ENCODE assay signal across 8 cellular contexts in the genomic region with DNA sequence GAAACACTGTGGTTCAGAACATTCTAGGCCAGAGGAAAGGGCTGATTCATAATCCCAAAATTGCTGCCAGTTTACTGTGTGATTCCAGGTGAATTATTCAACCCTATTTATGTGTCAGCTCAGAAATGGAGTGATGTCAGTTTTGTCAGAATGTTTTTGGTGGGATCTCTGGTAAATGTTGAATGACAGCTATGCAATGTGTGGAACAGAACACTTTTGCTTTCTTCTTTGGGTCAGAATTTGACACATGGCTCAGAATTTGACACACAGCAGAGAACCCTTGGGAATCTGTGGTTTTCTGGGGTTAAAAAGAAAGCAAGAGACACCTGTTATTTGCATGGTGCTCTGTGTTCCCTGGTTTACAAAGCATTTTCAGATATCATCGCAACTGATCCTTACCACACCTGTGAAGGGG. TPM values are rescaled to one million over a fixed set of nuclear protein-coding genes. Genes with fewer than 3 reads are reported as not detected.
DNase-seq lines count a peak whose midpoint lies in the region; ATAC-seq, FAIRE-seq and TF ChIP-seq lines count a peak whose summit lies in the region.

No MANE protein-coding gene starts in this region.

- intact Hi-C loops in activated CD4-positive, alpha-beta T cell treated with anti-CD3 and anti-CD28 coated beads for 36 hours (cut with DNase I, micrococcal nuclease) = loop anchor here in 1 of 2 experiments (5.0 kb wide), 2 partner anchors 45 to 95 kb away; no protein-coding TSS in a partner anchor
- intact Hi-C loops in activated CD4-positive, alpha-beta T cell treated with anti-CD3 and anti-CD28 coated beads, Interleukin-2, amount 10 ng/mL, durations not matched to agents 24 days and 14 days (cut with micrococcal nuclease) = loop anchor here (5.0 kb wide), 2 partner anchors 75 to 85 kb away; a partner anchor contains a TSS
- intact Hi-C loops in K562 (cut with micrococcal nuclease) = no loop called here

- H3K27ac ChIP-seq in K562 (ENCODE audit: extremely low read depth, low read depth, low read length) (no peak overlapping the region), suprapubic skin (peak overlapping the region; percentile 92)

- no peak for TF ChIP-seq RAD21 in K562 (CRISPR knock-in tag; conservative IDR thresholded peaks at IDR 0.05 in 1 of 2, IDR thresholded peaks at IDR 0.05 in 1 of 2)

- no peak overlapping the region for H3K4me2 ChIP-seq in K562 (ENCODE audit: insufficient read depth, low read length)

- H4K20me1 ChIP-seq in K562 (replicated peaks; ENCODE audit: control insufficient read depth, insufficient read depth, low read length) = no peaks in the 10 kb centered on the region

- TF ChIP-seq EP300 in K562 (IDR thresholded peaks at IDR 0.05; ENCODE audit: low read length) (no peak), suprapubic skin (IDR thresholded peaks at IDR 0.05) (no peak)

- peak overlapping the region; percentile 61 for H3K4me3 Mint-ChIP-seq in activated CD4-positive, alpha-beta T cell treated with anti-CD3 and anti-CD28 coated beads for 36 hours
- H3K4me3 Mint-ChIP-seq in activated CD4-positive, alpha-beta T cell treated with anti-CD3 and anti-CD28 coated beads, Interleukin-2, amount 10 ng/mL, durations not matched to agents 24 days and 14 days = no peak overlapping the region

- H3K27me3 Mint-ChIP-seq in activated CD4-positive, alpha-beta T cell treated with anti-CD3 and anti-CD28 coated beads for 36 hours = no peaks in the 10 kb centered on the region
- peaks cover 4% of the 10 kb centered on the region for H3K27me3 Mint-ChIP-seq in activated CD4-positive, alpha-beta T cell treated with anti-CD3 and anti-CD28 coated beads, Interleukin-2, amount 10 ng/mL, durations not matched to agents 24 days and 14 days

- H3K36me3 Mint-ChIP-seq in activated CD4-positive, alpha-beta T cell treated with anti-CD3 and anti-CD28 coated beads for 36 hours (ENCODE audit: low read depth) = peaks cover 11% of the 10 kb centered on the region
- peaks cover 4% of the 10 kb centered on the region for H3K36me3 Mint-ChIP-seq in activated CD4-positive, alpha-beta T cell treated with anti-CD3 and anti-CD28 coated beads, Interleukin-2, amount 10 ng/mL, durations not matched to agents 24 days and 14 days (ENCODE audit: low read depth)

- H3K9me3 ChIP-seq in K562 (replicated peaks; ENCODE audit: control insufficient read depth, insufficient read depth, low read depth, low read length) = no peaks in the 10 kb centered on the region
- no peaks in the 10 kb centered on the region for H3K9me3 ChIP-seq in suprapubic skin

- POLR2A ChIA-PET in activated CD4-positive, alpha-beta T cell treated with anti-CD3 and anti-CD28 coated beads for 36 hours (lab: Charles Lee) = interaction anchor here (0.6 kb wide), 1 partner anchor 29 kb away, joined by 4 read pairs; no protein-coding TSS in a partner anchor
- POLR2A ChIA-PET in K562 (lab: Yijun Ruan, JAX) = interaction anchor here (1.2 kb wide), 1 partner anchor 15 kb away, joined by 3 read pairs; no protein-coding TSS in a partner anchor
- POLR2A ChIA-PET in GM10248 (lab: Yijun Ruan, JAX) = no interaction called here

- H3K36me3 ChIP-seq in K562 (ENCODE audit: control insufficient read depth, insufficient read depth, low read length) (no peaks in the 10 kb centered on the region), suprapubic skin (no peaks in the 10 kb centered on the region)

- in situ Hi-C loops in K562 (cut with MboI) = no loop called here

- peaks cover 6 to 7% of the 10 kb centered on the region in 2 experiments; a peak in 2 of 5 replicates for H3K4me1 ChIP-seq in K562 (replicated peaks in 1 of 2; ENCODE audit: control insufficient read depth in 2 of 2, insufficient read depth in 2 of 2, low read length in 2 of 2)
- peaks cover 41% of the 10 kb centered on the region for H3K4me1 ChIP-seq in suprapubic skin

- no peak overlapping the region for H3K4me3 ChIP-seq in K562
- H3K4me3 ChIP-seq in suprapubic skin = no peak overlapping the region

- FAIRE-seq in K562 (lab: Jason Lieb, UNC) = peak; percentile 6

- H2AFZ ChIP-seq in K562 (ENCODE audit: low read depth, low read length) = no peak overlapping the region

- TF ChIP-seq CTCF in K562 (IDR thresholded peaks at IDR 0.05 in 2 of 3, conservative IDR thresholded peaks at IDR 0.05 in 1 of 3; ENCODE audit: insufficient read depth in 2 of 3, low read depth in 1 of 3, low read length in 3 of 3) (no peak), suprapubic skin (IDR thresholded peaks at IDR 0.05) (no peak), GM10248 (IDR thresholded peaks at IDR 0.05; ENCODE audit: control extremely low read depth, extremely low read depth, low read depth, missing control alignments) (no peak)

- no TSS peak for BruUV-seq in K562 (replicated peaks; lab: Mats Ljungman, UMichigan)

- no peak for DNase-seq in activated CD4-positive, alpha-beta T cell treated with anti-CD3 and anti-CD28 coated beads for 36 hours
- DNase-seq in activated CD4-positive, alpha-beta T cell treated with anti-CD3 and anti-CD28 coated beads, Interleukin-2, amount 10 ng/mL, durations not matched to agents 24 days and 14 days = no peak
- DNase-seq in K562 (ENCODE audit: extremely low read depth in 1 of 4, low spot score in 3 of 4) (no peak), suprapubic skin (ENCODE audit: low spot score in 2 of 2) (no peak), NCI-H82 treated with DMSO at 0.1 percent for 48 hours (lab: John Stamatoyannopoulos, UW; ENCODE audit: unreplicated experiment) (no peak), GM10248 (ENCODE audit: extremely low spot score) (no peak), NOMO-1 (lab: John Stamatoyannopoulos, UW; ENCODE audit: unreplicated experiment in 2 of 2) (no peak)

- WGBS in K562 (ENCODE audit: insufficient coverage, low coverage, missing lambda C conversion rate) = 73% methylated on average over 1 of the region's 1 CpG
- 67% methylated on average over 1 of the region's 1 CpG for WGBS in suprapubic skin

- H3K27me3 ChIP-seq in K562 (ENCODE audit: control insufficient read depth in 2 of 2, insufficient read depth in 2 of 2, low read length in 2 of 2) = peaks cover 0 to 10% of the 10 kb centered on the region in 2 experiments; a peak in 2 of 5 replicates
- H3K27me3 ChIP-seq in suprapubic skin = no peaks in the 10 kb centered on the region

- no peak for TF ChIP-seq POLR2A in K562 (conservative IDR thresholded peaks at IDR 0.05)
- TF ChIP-seq POLR2A in suprapubic skin (IDR thresholded peaks at IDR 0.05) = no peak

- no peak overlapping the region for H3K27ac Mint-ChIP-seq in activated CD4-positive, alpha-beta T cell treated with anti-CD3 and anti-CD28 coated beads for 36 hours
- no peak overlapping the region for H3K27ac Mint-ChIP-seq in activated CD4-positive, alpha-beta T cell treated with anti-CD3 and anti-CD28 coated beads, Interleukin-2, amount 10 ng/mL, durations not matched to agents 24 days and 14 days

- H3K9me1 ChIP-seq in K562 (ENCODE audit: control insufficient read depth, insufficient read depth, low read length) = no peaks in the 10 kb centered on the region

- H3K9ac ChIP-seq in K562 (ENCODE audit: insufficient read depth in 1 of 2, low read depth in 2 of 2, low read length in 2 of 2) = no peak overlapping the region

- CTCF ChIA-PET in activated CD4-positive, alpha-beta T cell treated with anti-CD3 and anti-CD28 coated beads for 36 hours (lab: Charles Lee) = interaction anchor here (1.0 to 2.2 kb wide), 2 partner anchors 9 to 96 kb away, joined by 3 to 12 read pairs; no protein-coding TSS in a partner anchor
- CTCF ChIA-PET in K562 (lab: Yijun Ruan, JAX; ENCODE audit: low intra/inter-chr PET ratio) (no interaction called here), GM10248 (lab: Yijun Ruan, JAX) (interaction anchor here (0.9 to 1.8 kb wide), 5 partner anchors 8 to 96 kb away, joined by 3 to 7 read pairs (median 4); no protein-coding TSS in a partner anchor)

- no peaks in the 10 kb centered on the region for H3K9me3 Mint-ChIP-seq in activated CD4-positive, alpha-beta T cell treated with anti-CD3 and anti-CD28 coated beads for 36 hours (ENCODE audit: low read depth)
- H3K9me3 Mint-ChIP-seq in activated CD4-positive, alpha-beta T cell treated with anti-CD3 and anti-CD28 coated beads, Interleukin-2, amount 10 ng/mL, durations not matched to agents 24 days and 14 days = no peaks in the 10 kb centered on the region

- ATAC-seq in activated CD4-positive, alpha-beta T cell treated with anti-CD3 and anti-CD28 coated beads for 36 hours = no peak
- peak; percentile 39 for ATAC-seq in HG03108 (IDR thresholded peaks at IDR 0.05; ENCODE audit: unreplicated experiment)
- ATAC-seq in K562 = no peak

- peaks cover 29% of the 10 kb centered on the region for H3K4me1 Mint-ChIP-seq in activated CD4-positive, alpha-beta T cell treated with anti-CD3 and anti-CD28 coated beads for 36 hours
- peaks cover 21% of the 10 kb centered on the region for H3K4me1 Mint-ChIP-seq in activated CD4-positive, alpha-beta T cell treated with anti-CD3 and anti-CD28 coated beads, Interleukin-2, amount 10 ng/mL, durations not matched to agents 24 days and 14 days

- peaks cover 14% of the 10 kb centered on the region for H3K79me2 ChIP-seq in K562 (ENCODE audit: control insufficient read depth, insufficient read depth, low read length)

RNA-seq across cellular contexts. Expression of a gene that starts 1.6 kb away (rescaled TPM):
- 10 to 100 TPM; 45.0 to 58.6 TPM for total RNA-seq in activated CD4-positive, alpha-beta T cell treated with anti-CD3 and anti-CD28 coated beads for 36 hours
- 31.7 and 36.6 TPM in 2 replicates for total RNA-seq in activated CD4-positive, alpha-beta T cell treated with anti-CD3 and anti-CD28 coated beads, Interleukin-2, amount 10 ng/mL, durations not matched to agents 24 days and 14 days
- 32.9 and 76.2 TPM in 2 replicates for total RNA-seq in K562 (2011; cell fraction: chromatin; rRNA removed; ENCODE audit: low replicate concordance)
- 11.2 and 11.8 TPM in 2 replicates for total RNA-seq in K562 (2011; cell fraction: nucleolus; rRNA removed)
- total RNA-seq in K562 (2011; cell fraction: nucleoplasm; rRNA removed) = 23.8 and 40.7 TPM in 2 replicates
- total RNA-seq in K562 (2014; rRNA removed) = 12.4 and 15.8 TPM in 2 replicates
- total RNA-seq in K562 (2014; rRNA removed; fragmentation: Illumina TruSeq; extraction: Trizol) = 20.7 and 25.7 TPM in 2 replicates
- 17.8 and 20.7 TPM in 2 replicates for total RNA-seq in K562 (2015; rRNA removed; fragmentation: Illumina TruSeq; extraction: Trizol)
- total RNA-seq in K562 (2021) = 22.3 and 23.5 TPM in 2 replicates
- 30.8 and 39.6 TPM in 2 replicates for polyA plus RNA-seq in K562 (2011; rRNA removed)
- polyA plus RNA-seq in K562 (2011; cell fraction: cytosol; rRNA removed) = 18.3 and 24.6 TPM in 2 replicates
- polyA plus RNA-seq in K562 (2011; cell fraction: nucleus; rRNA removed) = 12.3 and 13.6 TPM in 2 replicates
- polyA plus RNA-seq in K562 (2012) = 21.7 and 24.0 TPM in 2 replicates
- 24.2 and 28.6 TPM in 2 replicates for polyA plus RNA-seq in K562 (2014; fragmentation: Illumina TruSeq; extraction: Trizol)
- 10 to 100 TPM; 17.0 to 26.3 TPM for polyA plus RNA-seq in K562 (2014; fragmentation: Nextera tagmentation; extraction: Ambion mirVana)
- polyA plus RNA-seq in K562 (2014; rRNA removed) = 21.9 and 25.3 TPM in 2 replicates
- polyA minus RNA-seq in K562 (2011; rRNA and poly(A)+ RNA removed) = 34.1 and 36.6 TPM in 2 replicates
- 10.9 and 11.4 TPM in 2 replicates for polyA minus RNA-seq in K562 (2011; cell fraction: cytosol; rRNA and poly(A)+ RNA removed)
- polyA minus RNA-seq in K562 (2011; cell fraction: nucleus; rRNA and poly(A)+ RNA removed) = 7.5 and 15.2 TPM in 2 replicates
- total RNA-seq in suprapubic skin = 10 to 100 TPM; 29.6 to 81.9 (median 30.3) TPM
